ENCODE assay signal across 34 cellular contexts in the genomic region with DNA sequence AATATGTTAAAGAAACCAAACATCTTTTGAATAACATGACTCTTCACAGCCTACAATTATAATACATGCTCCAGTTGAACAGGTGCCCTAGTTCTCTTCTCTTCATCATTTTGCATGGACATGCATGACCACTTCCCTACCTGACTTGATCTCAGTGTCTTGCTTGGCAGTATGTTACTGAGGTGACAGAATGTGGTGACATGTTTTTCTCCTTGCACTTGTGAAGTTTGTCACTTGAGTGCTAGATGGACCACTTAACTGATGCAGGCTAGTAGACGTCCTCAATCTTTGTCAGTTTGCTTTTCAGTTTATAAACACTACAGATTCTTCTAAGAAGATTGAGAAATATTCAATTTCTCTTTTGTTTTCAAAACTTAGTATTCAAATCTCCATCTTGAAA.
"Had no signal": no experiment of that assay in that cellular context is flagged by ENCODE, and none has a peak within 500 bp of the region (broad histone marks: within the 10 kb centered on the region; RNA-seq: fewer than 3 reads in every experiment).

No MANE protein-coding gene starts in this region.

- H3K9me3 ChIP-seq: MG63 had no signal

- H3K27ac ChIP-seq: KMS-11 had no signal

- H3K9ac ChIP-seq: KMS-11 had no signal

- DNase-seq: Karpas-422, Kasumi-1, KG1, MG63, MM.1S, MV-4-11, NCI-H1048, NCI-H1092, NCI-H1092 treated with DMSO at 0.1 percent for 48 hours, NCI-H1105, NCI-H1105 treated with DMSO at 0.1 percent for 48 hours, NCI-H1417, NCI-H1417 treated with DMSO at 0.1 percent for 48 hours, NCI-H1436, NCI-H1436 treated with DMSO at 0.1 percent for 48 hours, NCI-H146, NCI-H1694, NCI-H1694 treated with DMSO at 0.1 percent for 48 hours, NCI-H187, NCI-H187 treated with DMSO at 0.1 percent for 48 hours, NCI-H1930, NCI-H2029, NCI-H2029 treated with DMSO at 0.1 percent for 48 hours, NCI-H2081, NCI-H2081 treated with DMSO at 0.1 percent for 48 hours, NCI-H2107, NCI-H2171, NCI-H2171 treated with DMSO at 0.1 percent for 48 hours, NCI-H2227 treated with DMSO at 0.1 percent for 48 hours, NCI-H226, NCI-H345, NCI-H446, NCI-H446 treated with DMSO at 0.1 percent for 48 hours had no signal

- H3K36me3 ChIP-seq: MG63 had no signal

- H3K4me2 ChIP-seq: KMS-11 had no signal

- H3K27me3 ChIP-seq: MG63 had no signal

- H3K4me3 ChIP-seq: MG63 had no signal
